In genomic region chr10:124461642-124462347, GRCh38 we compare ENCODE assay signal across 8 cellular contexts. TPM values are rescaled to one million over a fixed set of nuclear protein-coding genes. Genes with fewer than 3 reads are reported as not detected.
DNase-seq lines count a peak whose midpoint lies in the region; ATAC-seq and TF ChIP-seq lines count a peak whose summit lies in the region.

TSS of gene LHPP (plus strand) at chr10:124461823. CDS start at chr10:124461863, 40 bp downstream.

- TF ChIP-seq EP300 in neural cell (conservative IDR thresholded peaks at IDR 0.05; ENCODE audit: poor library complexity, severe bottlenecking), result peak; percentile 63

- peak; percentile 91 for ATAC-seq in GM21447 (IDR thresholded peaks at IDR 0.05; ENCODE audit: unreplicated experiment)

- DNase-seq in DMS79 (lab: John Stamatoyannopoulos, UW), result peak; percentile 26
- peak; percentile 88 for DNase-seq in RWPE1 (ENCODE audit: low spot score)
- DNase-seq in activated T-helper 9 cell treated with anti-CD3 and anti-CD28 coated beads, Interleukin-2, amount 50 U/mL, for 16 hours (ENCODE audit: low read depth), result peak; percentile 79
- DNase-seq in fibroblast of the aortic adventitia (ENCODE audit: low read depth), result peak; percentile 61

- CTCF ChIA-PET in RWPE1 (lab: Yijun Ruan, JAX), result interaction anchor here (1.0 kb wide), 1 partner anchor 11 kb away, joined by 3 read pairs; no protein-coding TSS in a partner anchor

- peak within 1 kb of the TSS; percentile 98 for H3K4me3 ChIP-seq in HUES6 (ENCODE audit: low read depth, low read length)
- peak within 1 kb of the TSS; percentile 93 for H3K4me3 ChIP-seq in fibroblast of the aortic adventitia (ENCODE audit: low read depth, low read length)
- peak within 1 kb of the TSS; percentile 70 for H3K4me3 ChIP-seq in neural cell (ENCODE audit: low read length)

- H3K9me3 Mint-ChIP-seq in stimulated activated naive CD8-positive, alpha-beta T cell treated with anti-CD3 and anti-CD28 coated beads, Interleukin-15, Interleukin-2, amounts not matched to agents 100 ng/mL and 50 ng/mL, for 24 hours, result no peaks in the 10 kb centered on the region

- H3K9me2 ChIP-seq in neural cell (ENCODE audit: insufficient read depth, low read length), result no peaks in the 10 kb centered on the region

- H3K9me3 ChIP-seq in HUES6 (ENCODE audit: control insufficient read depth, insufficient read depth, low read depth, low read length) (no peaks in the 10 kb centered on the region), neural cell (ENCODE audit: low read length) (no peaks in the 10 kb centered on the region)

- H3K79me2 ChIP-seq in neural cell (replicated peaks; ENCODE audit: insufficient read depth, low read length), result no peaks in the 10 kb centered on the region

- H3K9ac ChIP-seq in HUES6 (ENCODE audit: low read length) (peak within 1 kb of the TSS; percentile 76), neural cell (ENCODE audit: low read length) (peak within 1 kb of the TSS; percentile 64)

- peak; percentile 36 for TF ChIP-seq RAD21 in neural cell (conservative IDR thresholded peaks at IDR 0.05)

- no peaks in the 10 kb centered on the region for H3K27me3 Mint-ChIP-seq in stimulated activated naive CD8-positive, alpha-beta T cell treated with anti-CD3 and anti-CD28 coated beads, Interleukin-15, Interleukin-2, amounts not matched to agents 100 ng/mL and 50 ng/mL, for 24 hours

- H3K4me3 Mint-ChIP-seq in stimulated activated naive CD8-positive, alpha-beta T cell treated with anti-CD3 and anti-CD28 coated beads, Interleukin-15, Interleukin-2, amounts not matched to agents 100 ng/mL and 50 ng/mL, for 24 hours, result peak within 1 kb of the TSS; percentile 86

- H3K36me3 Mint-ChIP-seq in stimulated activated naive CD8-positive, alpha-beta T cell treated with anti-CD3 and anti-CD28 coated beads, Interleukin-15, Interleukin-2, amounts not matched to agents 100 ng/mL and 50 ng/mL, for 24 hours (ENCODE audit: low read depth), result no peaks in the 10 kb centered on the region

- no peaks in the 10 kb centered on the region for H3F3A ChIP-seq in neural cell (ENCODE audit: insufficient read depth, low read length, poor library complexity, severe bottlenecking)

- no peak within 1 kb of the TSS for H3K4me2 ChIP-seq in neural cell (ENCODE audit: low read length)

- H3K27ac Mint-ChIP-seq in stimulated activated naive CD8-positive, alpha-beta T cell treated with anti-CD3 and anti-CD28 coated beads, Interleukin-15, Interleukin-2, amounts not matched to agents 100 ng/mL and 50 ng/mL, for 24 hours, result peak within 1 kb of the TSS; percentile 80

- no peaks in the 10 kb centered on the region for H4K20me1 ChIP-seq in neural cell (ENCODE audit: insufficient read depth)

- peak within 1 kb of the TSS; percentile 43 for H2AFZ ChIP-seq in neural cell (ENCODE audit: low read depth, low read length)

- peaks cover 38% of the 10 kb centered on the region for H3K4me1 ChIP-seq in HUES6 (ENCODE audit: control insufficient read depth, insufficient read depth, low read length)

- H3K27me3 ChIP-seq in HUES6 (ENCODE audit: control insufficient read depth, insufficient read depth, low read length) (no peaks in the 10 kb centered on the region), neural cell (ENCODE audit: insufficient read depth, low read depth, low read length) (no peaks in the 10 kb centered on the region)

- H3K4me1 Mint-ChIP-seq in stimulated activated naive CD8-positive, alpha-beta T cell treated with anti-CD3 and anti-CD28 coated beads, Interleukin-15, Interleukin-2, amounts not matched to agents 100 ng/mL and 50 ng/mL, for 24 hours (ENCODE audit: low read depth), result peaks cover 30% of the 10 kb centered on the region

- TF ChIP-seq CTCF in RWPE1 (conservative IDR thresholded peaks at IDR 0.05; ENCODE audit: low read depth), result peak; percentile 30; the same call in 1 of the 2 replicates
- TF ChIP-seq CTCF in fibroblast of the aortic adventitia (IDR thresholded peaks at IDR 0.05; ENCODE audit: insufficient read depth, low read length), result no peak
- TF ChIP-seq CTCF in neural cell (IDR thresholded peaks at IDR 0.05; ENCODE audit: poor library complexity, severe bottlenecking), result peak; percentile 68

- POLR2A ChIA-PET in RWPE1 (lab: Yijun Ruan, JAX; ENCODE audit: low non-redundant PET), result interaction anchor here (0.6 to 1.1 kb wide), 3 partner anchors 11 to 57 kb away, joined by 3 to 8 read pairs (median 4); partner anchors contain the start of gene OAT

- H3K27ac ChIP-seq in HUES6 (ENCODE audit: low read depth, low read length) (no peak within 1 kb of the TSS), RWPE1 (peak within 1 kb of the TSS; percentile 74), neural cell (ENCODE audit: low read length) (no peak within 1 kb of the TSS)

- H3K36me3 ChIP-seq in HUES6 (ENCODE audit: control insufficient read depth, insufficient read depth, low read length), result no peaks in the 10 kb centered on the region
- no peaks in the 10 kb centered on the region for H3K36me3 ChIP-seq in neural cell (ENCODE audit: insufficient read depth, low read length)

TF ChIP-seq in neural cell, 6 proteins besides CTCF, POLR2A, EP300 and RAD21:
- TF ChIP-seq MXI1 (conservative IDR thresholded peaks at IDR 0.05; ENCODE audit: poor library complexity, severe bottlenecking) (peak; percentile 81), POLR2AphosphoS5 (IDR thresholded peaks at IDR 0.05) (peak; percentile 74), TAF1 (IDR thresholded peaks at IDR 0.05; ENCODE audit: low read depth) (no peak), REST (IDR thresholded peaks at IDR 0.05; ENCODE audit: borderline replicate concordance) (peak; percentile 16), EZH2 (IDR thresholded peaks at IDR 0.05; ENCODE audit: borderline replicate concordance, insufficient read depth, low read length, poor library complexity, severe bottlenecking) (no peak), SMC3 (conservative IDR thresholded peaks at IDR 0.05; ENCODE audit: poor library complexity) (peak; percentile 54)
TF ChIP-seq in neural cell: peak in this region for 4.

RNA-seq across cellular contexts. Expression of gene LHPP, which starts in this region (rescaled TPM):
- total RNA-seq in fibroblast of the aortic adventitia (ENCODE audit: low replicate concordance), result 4.9 and 12.5 TPM in 2 replicates
- polyA plus RNA-seq in neural cell, result 16.0 and 24.7 TPM in 2 replicates
- 15.0 and 17.8 TPM in 2 replicates for polyA minus RNA-seq in neural cell

Comparison
In these comparisons a context has a peak if more than half of its experiments do, and no peak if none do; other contexts are left out.
1. DNase-seq: peak in every context shown above with its lines; median percentile 88 in RWPE1; 79 in activated T-helper 9 cell treated with anti-CD3 and anti-CD28 coated beads, Interleukin-2, amount 50 U/mL, for 16 hours; 61 in fibroblast of the aortic adventitia; 26 in DMS79.